15 cellular contexts compared by ENCODE assay signal in the genomic region with DNA sequence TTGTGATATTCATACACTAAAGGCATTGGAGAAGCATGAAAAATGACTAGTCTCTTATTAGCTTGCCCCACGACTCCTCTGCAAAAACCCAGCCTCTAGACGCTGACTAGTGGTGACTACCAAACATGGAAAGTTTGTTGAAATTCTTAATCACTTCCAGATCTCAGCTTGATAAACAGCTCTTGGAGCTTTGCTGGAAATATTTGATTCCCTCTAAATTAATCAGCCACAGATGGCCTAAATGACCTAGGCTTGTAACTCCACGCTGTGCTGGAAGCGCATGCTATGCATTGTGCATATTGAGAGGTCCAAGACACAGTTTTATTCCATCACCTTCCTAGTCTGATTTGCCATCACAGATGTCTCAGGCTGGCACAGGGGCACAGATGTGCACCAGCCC.
"Had no signal": no experiment of that assay in that cellular context is flagged by ENCODE, and none has a peak within 500 bp of the region (broad histone marks: within the 10 kb centered on the region; RNA-seq: fewer than 3 reads in every experiment).

No MANE protein-coding gene starts in this region.

- H3K27me3 ChIP-seq: hepatocyte, sigmoid colon had no signal

- H3K9me3 ChIP-seq: sigmoid colon had no signal

- H3K4me1 ChIP-seq: sigmoid colon had no signal

- H3K27ac ChIP-seq: hepatocyte, sigmoid colon had no signal

- H3K4me3 ChIP-seq: hepatocyte, sigmoid colon had no signal

- ATAC-seq: esophagus mucosa; left ventricle myocardium superior; stimulated activated naive B cell treated with anti-CD40 and anti-IgM and Interleukin-4, amounts not matched to agents 10 μg/mL and 1 μg/mL and 100 μg/mL, for 72 hours; WTC11 had no signal

- DNase-seq: activated CD4-positive, alpha-beta T cell treated with anti-CD3 and anti-CD28 coated beads, Interleukin-2, amount 10 ng/mL, durations not matched to agents 7 days and 5 days; activated T-cell treated with anti-CD3 and anti-CD28 coated beads, Interleukin-2, amount 50 U/mL, for 1 hour; cerebellar nuclear complex; endodermal cell; left ventricle myocardium superior; mesenchymal stem cell; sigmoid colon; stimulated activated CD4-positive, alpha-beta T cell treated with anti-CD3 and anti-CD28 coated beads, Interleukin-2, amount 100 ng/mL, for 24 hours; stimulated activated naive B cell treated with anti-CD40 and anti-IgM and Interleukin-4, amounts not matched to agents 10 μg/mL and 1 μg/mL and 100 μg/mL, for 72 hours; substantia nigra; T1000; trophoblast cell had no signal
